Comparison of ENCODE assay signal across 19 cellular contexts in genomic region chr3:58198362-58198761, GRCh38. TPM values are rescaled to one million over a fixed set of nuclear protein-coding genes. Genes with fewer than 3 reads are reported as not detected.
DNase-seq lines count a peak whose midpoint lies in the region; ATAC-seq and TF ChIP-seq lines count a peak whose summit lies in the region.
"Had no signal": no experiment of that assay in that cellular context is flagged by ENCODE, and none has a peak within 500 bp of the region (broad histone marks: within the 10 kb centered on the region; RNA-seq: fewer than 3 reads in every experiment).

No MANE protein-coding gene starts in this region.

- TF ChIP-seq CTCF in right atrium auricular region (IDR thresholded peaks at IDR 0.05): no peak
- no peak for TF ChIP-seq CTCF in upper lobe of right lung (IDR thresholded peaks at IDR 0.05)

- H3K4me1 ChIP-seq in right atrium auricular region (peaks cover 0 to 19% of the 10 kb centered on the region in 2 donors), upper lobe of right lung (peaks cover 20% of the 10 kb centered on the region)
- H3K4me1 ChIP-seq: left lung had no signal

- H3K9me3 ChIP-seq in right atrium auricular region (no peaks in the 10 kb centered on the region), upper lobe of right lung (no peaks in the 10 kb centered on the region)
- H3K9me3 ChIP-seq: left lung, testis had no signal

- no peak overlapping the region for H3K4me3 Mint-ChIP-seq in memory B cell
- H3K4me3 Mint-ChIP-seq: CD14-positive monocyte had no signal

- H3K27me3 Mint-ChIP-seq in memory B cell: no peaks in the 10 kb centered on the region

- H3K36me3 ChIP-seq in right atrium auricular region (no peaks in the 10 kb centered on the region), upper lobe of right lung (no peaks in the 10 kb centered on the region)
- H3K36me3 ChIP-seq: left lung had no signal

- DNase-seq in right atrium auricular region (ENCODE audit: low spot score) (no peak), cardiac septum (ENCODE audit: low spot score) (no peak), dermis blood vessel endothelial cell (peak; percentile 59), memory B cell (ENCODE audit: low spot score in 2 of 2) (no peak), upper lobe of right lung (no peak), medulla oblongata (ENCODE audit: extremely low spot score) (no peak)
- no peak for DNase-seq in activated CD4-positive, CD25-positive, alpha-beta regulatory T cell (lab: John Stamatoyannopoulos, UW)
- DNase-seq: activated CD4-positive, CD25-positive, alpha-beta regulatory T cell treated with anti-CD3 and anti-CD28 coated beads, Interleukin-2, amount 50 U/mL, for 72 hours; GF-D8; left lung; NCI-H1092 treated with DMSO at 0.1 percent for 48 hours; NCI-H2081 treated with DMSO at 0.1 percent for 48 hours; NCI-H510A; RPMI8226; T-helper 9 cell; testis had no signal

- H3K27ac Mint-ChIP-seq in memory B cell: peak overlapping the region; percentile 98

- no peaks in the 10 kb centered on the region for H3K27me3 ChIP-seq in right atrium auricular region
- no peaks in the 10 kb centered on the region for H3K27me3 ChIP-seq in upper lobe of right lung
- H3K27me3 ChIP-seq: left lung, testis had no signal

- H3K4me3 ChIP-seq in right atrium auricular region: no peak overlapping the region
- H3K4me3 ChIP-seq in upper lobe of right lung: no peak overlapping the region
- H3K4me3 ChIP-seq: left lung, testis had no signal

- peaks cover 37% of the 10 kb centered on the region for H3K4me1 Mint-ChIP-seq in memory B cell

- ATAC-seq in memory B cell (ENCODE audit: low read depth): no peak
- no peak for ATAC-seq in upper lobe of right lung
- ATAC-seq in GM19467 (IDR thresholded peaks at IDR 0.05; ENCODE audit: unreplicated experiment): no peak
- ATAC-seq: left lung had no signal

- H3K27ac ChIP-seq in right atrium auricular region (peak overlapping the region; percentile 43 to 48), upper lobe of right lung (peak overlapping the region; percentile 65)

- H3K9me3 Mint-ChIP-seq in memory B cell: peaks cover 1% of the 10 kb centered on the region

- H3K36me3 Mint-ChIP-seq in memory B cell: no peaks in the 10 kb centered on the region
- H3K36me3 Mint-ChIP-seq: CD14-positive monocyte had no signal

- intact Hi-C loops in cardiac septum (cut with DNase I) (no loop called here), upper lobe of right lung (cut with DNase I) (no loop called here)

RNA-seq across cellular contexts. Expression of gene DNASE1L3, which starts 12.4 kb away (rescaled TPM):
- total RNA-seq in right atrium auricular region (10 to 100 TPM in 1 of 2 donors, 1 to 10 TPM in 1; 1.5 to 11.5 TPM), cardiac septum (0.67 TPM), dermis blood vessel endothelial cell (1.7 and 10.6 TPM in 2 replicates), upper lobe of right lung (125 TPM)
- total RNA-seq: activated CD8-positive, alpha-beta memory T cell treated with anti-CD3 and anti-CD28 coated beads for 36 hours had no signal

RNA-seq across cellular contexts. Expression of gene ABHD6, which starts 39.2 kb away (rescaled TPM):
- total RNA-seq in right atrium auricular region: 10 to 100 TPM; 11.3 to 13.8 TPM
- 4.9 TPM for total RNA-seq in cardiac septum
- 21.7 and 43.1 TPM in 2 replicates for total RNA-seq in dermis blood vessel endothelial cell
- 19.1 TPM for total RNA-seq in upper lobe of right lung

Comparison
In these comparisons a context has a peak if more than half of its experiments do, and no peak if none do; other contexts are left out.
1. RNA of gene DNASE1L3, which starts 12.4 kb away (total RNA-seq): 125 TPM in upper lobe of right lung (single experiment); 1.5 to 11.5 TPM in right atrium auricular region, 1.7 to 10.6 TPM in dermis blood vessel endothelial cell and 0.67 TPM in cardiac septum (single experiment); every median in the first group is over 10 times any median in the second.